Comparison of ENCODE assay signal across 3 cellular contexts in the genomic region with DNA sequence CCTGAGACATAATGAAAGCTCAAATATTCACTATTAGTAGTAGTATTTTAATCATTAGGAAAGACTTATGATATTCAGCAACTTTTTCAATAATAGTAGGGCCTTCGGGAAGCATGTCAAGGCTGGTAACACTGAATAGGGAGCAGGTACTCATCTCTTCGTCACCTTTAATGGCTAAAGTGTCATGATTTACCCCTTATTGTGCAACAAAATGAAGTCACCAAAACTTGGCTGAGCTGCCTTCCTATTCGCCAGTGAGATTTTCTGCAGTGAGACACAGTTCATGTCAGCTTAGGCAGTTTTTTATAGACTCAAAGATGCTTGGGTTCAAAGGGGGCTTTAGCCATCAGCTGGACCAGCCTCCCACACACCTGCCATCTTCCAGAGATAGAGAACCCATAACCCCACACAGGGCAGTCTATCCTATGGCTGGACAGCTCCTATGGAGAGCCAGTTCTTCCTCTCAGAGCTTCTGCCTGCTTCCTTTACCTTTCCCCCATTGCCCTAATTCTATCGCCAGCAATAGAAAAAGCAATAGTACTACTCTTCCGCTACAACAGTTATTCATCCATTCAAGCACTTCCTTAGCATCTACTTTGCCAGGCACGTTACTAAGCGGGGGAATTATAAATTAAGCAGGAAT.
TF ChIP-seq lines count a peak whose summit lies in the region.

No MANE protein-coding gene starts in this region.

TF ChIP-seq in GM23338, 12 proteins besides CTCF, POLR2A, EP300 and RAD21:
- TF ChIP-seq, protein P1, sequence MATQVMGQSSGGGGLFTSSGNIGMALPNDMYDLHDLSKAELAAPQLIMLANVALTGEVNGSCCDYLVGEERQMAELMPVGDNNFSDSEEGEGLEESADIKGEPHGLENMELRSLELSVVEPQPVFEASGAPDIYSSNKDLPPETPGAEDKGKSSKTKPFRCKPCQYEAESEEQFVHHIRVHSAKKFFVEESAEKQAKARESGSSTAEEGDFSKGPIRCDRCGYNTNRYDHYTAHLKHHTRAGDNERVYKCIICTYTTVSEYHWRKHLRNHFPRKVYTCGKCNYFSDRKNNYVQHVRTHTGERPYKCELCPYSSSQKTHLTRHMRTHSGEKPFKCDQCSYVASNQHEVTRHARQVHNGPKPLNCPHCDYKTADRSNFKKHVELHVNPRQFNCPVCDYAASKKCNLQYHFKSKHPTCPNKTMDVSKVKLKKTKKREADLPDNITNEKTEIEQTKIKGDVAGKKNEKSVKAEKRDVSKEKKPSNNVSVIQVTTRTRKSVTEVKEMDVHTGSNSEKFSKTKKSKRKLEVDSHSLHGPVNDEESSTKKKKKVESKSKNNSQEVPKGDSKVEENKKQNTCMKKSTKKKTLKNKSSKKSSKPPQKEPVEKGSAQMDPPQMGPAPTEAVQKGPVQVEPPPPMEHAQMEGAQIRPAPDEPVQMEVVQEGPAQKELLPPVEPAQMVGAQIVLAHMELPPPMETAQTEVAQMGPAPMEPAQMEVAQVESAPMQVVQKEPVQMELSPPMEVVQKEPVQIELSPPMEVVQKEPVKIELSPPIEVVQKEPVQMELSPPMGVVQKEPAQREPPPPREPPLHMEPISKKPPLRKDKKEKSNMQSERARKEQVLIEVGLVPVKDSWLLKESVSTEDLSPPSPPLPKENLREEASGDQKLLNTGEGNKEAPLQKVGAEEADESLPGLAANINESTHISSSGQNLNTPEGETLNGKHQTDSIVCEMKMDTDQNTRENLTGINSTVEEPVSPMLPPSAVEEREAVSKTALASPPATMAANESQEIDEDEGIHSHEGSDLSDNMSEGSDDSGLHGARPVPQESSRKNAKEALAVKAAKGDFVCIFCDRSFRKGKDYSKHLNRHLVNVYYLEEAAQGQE (IDR thresholded peaks at IDR 0.05; ENCODE audit: unreplicated experiment), result peak; percentile 58
- TF ChIP-seq EZH2phosphoT487 (IDR thresholded peaks at IDR 0.05; ENCODE audit: unreplicated experiment), result no peak

TF ChIP-seq in IMR-90, 13 proteins besides CTCF, POLR2A, EP300 and RAD21:
- TF ChIP-seq CEBPB (IDR thresholded peaks at IDR 0.05; ENCODE audit: low read depth, low read length) (0 out of 2 replicates have a peak, but pooled peaks have one; percentile 32), NFE2L2 (IDR thresholded peaks at IDR 0.05; ENCODE audit: low read depth, low read length) (no peak)

TF ChIP-seq in K562, 482 proteins besides CTCF, POLR2A, EP300 and RAD21:
- TF ChIP-seq MAFK (IDR thresholded peaks at IDR 0.05; ENCODE audit: low read length), result no peak
- TF ChIP-seq EHMT2 (IDR thresholded peaks at IDR 0.05), result peak; percentile 34; the same call in 1 of the 2 replicates
